13 cellular contexts compared by ENCODE assay signal in genomic region chr11:125180413-125181305, GRCh38. TPM values are rescaled to one million over a fixed set of nuclear protein-coding genes. Genes with fewer than 3 reads are reported as not detected.
A peak's percentile ranks its signal among the peaks of the same experiment; 100 is the strongest.
DNase-seq lines count a peak whose midpoint lies in the region; ATAC-seq lines count a peak whose summit lies in the region.
"Had no signal": no experiment of that assay in that cellular context is flagged by ENCODE, and none has a peak within 500 bp of the region (broad histone marks: within the 10 kb centered on the region; RNA-seq: fewer than 3 reads in every experiment).

No MANE protein-coding gene starts in this region.

- H3K36me3 Mint-ChIP-seq in activated T-cell treated with anti-CD3 and anti-CD28 coated beads, Interleukin-2, amount 50 U/mL, for 24 hours (ENCODE audit: low read depth): no peaks in the 10 kb centered on the region
- H3K36me3 Mint-ChIP-seq: CD8-positive, alpha-beta T cell had no signal

- H3K27ac Mint-ChIP-seq in activated T-cell treated with anti-CD3 and anti-CD28 coated beads, Interleukin-2, amount 50 U/mL, for 24 hours: no peak overlapping the region
- H3K27ac Mint-ChIP-seq: CD8-positive, alpha-beta T cell had no signal

- H3K4me1 Mint-ChIP-seq in activated T-cell treated with anti-CD3 and anti-CD28 coated beads, Interleukin-2, amount 50 U/mL, for 24 hours (ENCODE audit: low read depth): no peaks in the 10 kb centered on the region
- H3K4me1 Mint-ChIP-seq: central memory CD8-positive, alpha-beta T cell had no signal

- ATAC-seq in GM21423 (IDR thresholded peaks at IDR 0.05; ENCODE audit: unreplicated experiment) (peak; percentile 85), HG03066 (IDR thresholded peaks at IDR 0.05; ENCODE audit: low read depth, unreplicated experiment) (peak; percentile 64), sciatic nerve (peak; percentile 49)
- ATAC-seq: CD8-positive, alpha-beta T cell had no signal

- intact Hi-C loops in sciatic nerve (cut with DNase I): no loop called here

- no peak overlapping the region for H3K4me3 Mint-ChIP-seq in activated T-cell treated with anti-CD3 and anti-CD28 coated beads, Interleukin-2, amount 50 U/mL, for 24 hours
- H3K4me3 Mint-ChIP-seq: CD8-positive, alpha-beta T cell; central memory CD8-positive, alpha-beta T cell had no signal

- H3K27me3 Mint-ChIP-seq in activated T-cell treated with anti-CD3 and anti-CD28 coated beads, Interleukin-2, amount 50 U/mL, for 24 hours: peaks cover 77% of the 10 kb centered on the region

- DNase-seq in astrocyte of the hippocampus (ENCODE audit: low read depth, low spot score) (peak; percentile 52), sciatic nerve (ENCODE audit: low spot score) (no peak), AG20443 (ENCODE audit: low spot score) (no peak), SKM-1 treated with dmso at 0.1 percent for 144 hours (lab: John Stamatoyannopoulos, UW; ENCODE audit: unreplicated experiment) (no peak), SK-N-DZ (ENCODE audit: low spot score) (no peak)
- DNase-seq in activated T-cell treated with anti-CD3 and anti-CD28 coated beads, Interleukin-2, amount 50 U/mL, for 24 hours: no peak
- DNase-seq: CD8-positive, alpha-beta T cell; mammary epithelial cell; NCI-H1694 treated with DMSO at 0.1 percent for 48 hours; sigmoid colon had no signal

- H3K9me3 Mint-ChIP-seq in activated T-cell treated with anti-CD3 and anti-CD28 coated beads, Interleukin-2, amount 50 U/mL, for 24 hours: no peaks in the 10 kb centered on the region
- H3K9me3 Mint-ChIP-seq: CD8-positive, alpha-beta T cell; central memory CD8-positive, alpha-beta T cell had no signal

RNA-seq across cellular contexts. Expression of gene PKNOX2, which starts 16.1 kb away (rescaled TPM):
- 17.3 TPM for total RNA-seq in sciatic nerve
- 0.05 TPM in 1 of 2 replicates, not detected in the other for polyA plus RNA-seq in SK-N-DZ (2014; cell fraction: cytosol; rRNA removed)
- not detected in 2 replicates for polyA plus RNA-seq in SK-N-DZ (2014; cell fraction: nucleus; rRNA removed)
- total RNA-seq: CD8-positive, alpha-beta T cell had no signal
